In genomic region chr5:60386398-60386797, GRCh38 we compare ENCODE assay signal across 1 cellular context.
TF ChIP-seq lines count a peak whose summit lies in the region.

No MANE protein-coding gene starts in this region.

TF ChIP-seq in GM23338, 12 proteins besides CTCF, POLR2A, EP300 and RAD21 (continued from another document):
- TF ChIP-seq ZNF462 (CRISPR knock-in tag; IDR thresholded peaks at IDR 0.05) (no peak), REST (IDR thresholded peaks at IDR 0.05; ENCODE audit: unreplicated experiment) (no peak), JUNB (IDR thresholded peaks at IDR 0.05; ENCODE audit: unreplicated experiment) (no peak), NANOG (IDR thresholded peaks at IDR 0.05; ENCODE audit: borderline replicate concordance) (no peak)
